In the genomic region with DNA sequence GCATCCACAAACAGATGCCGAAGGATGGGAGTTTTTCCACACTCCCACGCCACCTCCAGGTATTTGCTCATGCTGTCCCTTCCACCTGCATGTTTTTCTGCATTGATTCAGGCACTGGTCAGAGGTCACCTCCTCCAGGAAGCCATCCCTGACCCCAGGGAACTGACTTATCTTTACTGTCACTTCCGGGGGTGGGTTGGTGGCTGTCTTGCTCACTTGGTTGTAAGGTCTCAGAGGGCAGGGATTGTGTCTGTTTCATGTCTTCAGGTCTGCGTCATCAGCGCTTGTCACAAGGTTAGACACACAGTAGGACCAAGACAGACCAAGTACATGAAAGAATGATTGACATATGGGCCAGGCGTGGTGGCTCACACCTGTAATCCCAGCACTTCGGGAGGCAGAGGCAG, we compare ENCODE assay signal across 21 cellular contexts. TPM values are rescaled to one million over a fixed set of nuclear protein-coding genes. Genes with fewer than 3 reads are reported as not detected.
A peak's percentile ranks its signal among the peaks of the same experiment; 100 is the strongest.
DNase-seq lines count a peak whose midpoint lies in the region; ATAC-seq lines count a peak whose summit lies in the region.
"Had no signal": no experiment of that assay in that cellular context is flagged by ENCODE, and none has a peak within 500 bp of the region (broad histone marks: within the 10 kb centered on the region; RNA-seq: fewer than 3 reads in every experiment).

No MANE protein-coding gene starts in this region.

- DNase-seq in activated T-cell treated with anti-CD3 and anti-CD28 coated beads, Interleukin-2, amount 50 U/mL, for 24 hours, result peak; percentile 30
- DNase-seq in activated T-cell treated with anti-CD3 and anti-CD28 coated beads for 4 hours, result no peak
- DNase-seq in T-cell, result peak in 1 of 34 experiments; percentile 12
- DNase-seq in immature natural killer cell, result no peak
- DNase-seq in neuronal stem cell (ENCODE audit: low spot score), result no peak
- no peak for DNase-seq in NCI-H1417 (lab: John Stamatoyannopoulos, UW)
- DNase-seq: activated CD8-positive, alpha-beta memory T cell treated with anti-CD3 and anti-CD28 coated beads, Interleukin-2, amount 10 ng/mL, durations not matched to agents 7 days and 5 days; activated gamma-delta T cell treated with Interleukin-2 at 50 U/mL for 16 hours; aorta; cerebellar nuclear complex; effector CD4-positive, alpha-beta T cell; NCI-H1417 treated with DMSO at 0.1 percent for 48 hours; NCI-H2171; stimulated activated CD8-positive, alpha-beta memory T cell treated with anti-CD3 and anti-CD28 coated beads, Interleukin-4, amount 100 ng/mL, for 48 hours; T1000 had no signal

- H2AFZ ChIP-seq in neuronal stem cell (ENCODE audit: low read length), result no peak overlapping the region

- H3K9me3 ChIP-seq in neuronal stem cell (replicated peaks in 1 of 2; ENCODE audit: control insufficient read depth in 2 of 2, insufficient read depth in 1 of 2, low read depth in 1 of 2, low read length in 2 of 2), result no peaks in the 10 kb centered on the region
- H3K9me3 ChIP-seq: suprapubic skin had no signal

- H3K4me1 ChIP-seq in neuronal stem cell (ENCODE audit: control insufficient read depth in 2 of 2, insufficient read depth in 1 of 2, low read depth in 1 of 2, low read length in 2 of 2), result peaks cover 4 to 5% of the 10 kb centered on the region in 2 donors

- H3K36me3 ChIP-seq in neuronal stem cell (replicated peaks in 1 of 2; ENCODE audit: control insufficient read depth in 2 of 2, insufficient read depth in 2 of 2, low read length in 2 of 2), result no peaks in the 10 kb centered on the region
- H3K36me3 ChIP-seq: suprapubic skin had no signal

- peak overlapping the region; percentile 23 for H3K4me3 Mint-ChIP-seq in activated T-cell treated with anti-CD3 and anti-CD28 coated beads, Interleukin-2, amount 50 U/mL, for 24 hours
- H3K4me3 Mint-ChIP-seq in T-cell (peak overlapping the region; percentile 27 to 88 (median 84)), immature natural killer cell (peak overlapping the region; percentile 20 to 69 (median 54))
- H3K4me3 Mint-ChIP-seq: activated CD8-positive, alpha-beta memory T cell treated with anti-CD3 and anti-CD28 coated beads, Interleukin-2, amount 10 ng/mL, durations not matched to agents 7 days and 5 days had no signal

- POLR2A ChIA-PET in T-cell (lab: Charles Lee), result interaction anchor here in 1 of 2 donors (0.6 kb wide), 1 partner anchor 37 kb away, joined by 3 read pairs; no protein-coding TSS in a partner anchor

- H3K23ac ChIP-seq in neuronal stem cell (ENCODE audit: low read depth, low read length, poor library complexity), result no peak overlapping the region

- H4K91ac ChIP-seq in neuronal stem cell (ENCODE audit: low read depth, low read length, poor library complexity), result no peak overlapping the region

- WGBS in neuronal stem cell (ENCODE audit: extremely low coverage in 2 of 2, insufficient read length in 2 of 2, insufficient replicate concordance in 1 of 2), 2 donors, result no CpG with 5 or more reads among the region's 7 CpGs

- no peak overlapping the region for H2BK5ac ChIP-seq in neuronal stem cell (ENCODE audit: low read length)

- H4K8ac ChIP-seq in neuronal stem cell (ENCODE audit: low read depth, low read length), result no peak overlapping the region

- no peak overlapping the region for H3K4me2 ChIP-seq in neuronal stem cell (ENCODE audit: insufficient read depth, low read length, poor library complexity, severe bottlenecking)
- H3K4me2 ChIP-seq: SK-N-SH had no signal

- peaks cover 0 to 23% (median 18%) of the 10 kb centered on the region in 3 experiments for H3K27me3 ChIP-seq in neuronal stem cell (ENCODE audit: control insufficient read depth in 3 of 3, insufficient read depth in 3 of 3, low read depth in 1 of 3, low read length in 3 of 3)
- H3K27me3 ChIP-seq: suprapubic skin had no signal

- peaks cover 33% of the 10 kb centered on the region for H3K36me3 Mint-ChIP-seq in activated T-cell treated with anti-CD3 and anti-CD28 coated beads, Interleukin-2, amount 50 U/mL, for 24 hours (ENCODE audit: low read depth)
- H3K36me3 Mint-ChIP-seq in T-cell (no peaks in the 10 kb centered on the region), immature natural killer cell (no peaks in the 10 kb centered on the region)

- no peak overlapping the region for H2BK15ac ChIP-seq in neuronal stem cell (ENCODE audit: low read length)

- ATAC-seq in T-cell (replicated peaks in 1 of 4) (no peak), GM19395 (IDR thresholded peaks at IDR 0.05; ENCODE audit: unreplicated experiment) (no peak), GM21619 (IDR thresholded peaks at IDR 0.05; ENCODE audit: unreplicated experiment) (no peak)
- ATAC-seq: activated CD8-positive, alpha-beta memory T cell treated with anti-CD3 and anti-CD28 coated beads, Interleukin-2, amount 10 ng/mL, durations not matched to agents 7 days and 5 days had no signal

- peaks cover 47% of the 10 kb centered on the region for H3K4me1 Mint-ChIP-seq in activated T-cell treated with anti-CD3 and anti-CD28 coated beads, Interleukin-2, amount 50 U/mL, for 24 hours (ENCODE audit: low read depth)
- peaks cover 28 to 34% (median 31%) of the 10 kb centered on the region in 3 donors for H3K4me1 Mint-ChIP-seq in T-cell
- H3K4me1 Mint-ChIP-seq in immature natural killer cell, result peaks cover 26 to 28% of the 10 kb centered on the region in 2 donors

- H3K4ac ChIP-seq in neuronal stem cell (ENCODE audit: low read length), result no peak overlapping the region

- no peaks in the 10 kb centered on the region for H3K27me3 Mint-ChIP-seq in activated T-cell treated with anti-CD3 and anti-CD28 coated beads, Interleukin-2, amount 50 U/mL, for 24 hours
- H3K27me3 Mint-ChIP-seq in T-cell, result no peaks in the 10 kb centered on the region
- peaks cover 5 to 13% (median 7%) of the 10 kb centered on the region in 3 donors for H3K27me3 Mint-ChIP-seq in immature natural killer cell (ENCODE audit: low read depth in 3 of 3)
- H3K27me3 Mint-ChIP-seq: activated CD8-positive, alpha-beta memory T cell treated with anti-CD3 and anti-CD28 coated beads, Interleukin-2, amount 10 ng/mL, durations not matched to agents 7 days and 5 days had no signal

- H3K9me3 Mint-ChIP-seq in activated T-cell treated with anti-CD3 and anti-CD28 coated beads, Interleukin-2, amount 50 U/mL, for 24 hours, result peaks cover 2% of the 10 kb centered on the region
- H3K9me3 Mint-ChIP-seq in T-cell (no peaks in the 10 kb centered on the region), immature natural killer cell (no peaks in the 10 kb centered on the region)

- no peak overlapping the region for H2BK12ac ChIP-seq in neuronal stem cell (ENCODE audit: low read length)

- H3K79me1 ChIP-seq in neuronal stem cell (ENCODE audit: low read depth, low read length), result peaks cover 2% of the 10 kb centered on the region

- H3K27ac Mint-ChIP-seq in activated T-cell treated with anti-CD3 and anti-CD28 coated beads, Interleukin-2, amount 50 U/mL, for 24 hours, result peak overlapping the region; percentile 6
- H3K27ac Mint-ChIP-seq in T-cell (peak overlapping the region in 1 of 2 donors; percentile 52), immature natural killer cell (peak overlapping the region in 3 of 6 donors; percentile 7 to 48 (median 40))
- H3K27ac Mint-ChIP-seq: activated CD8-positive, alpha-beta memory T cell treated with anti-CD3 and anti-CD28 coated beads, Interleukin-2, amount 10 ng/mL, durations not matched to agents 7 days and 5 days had no signal

- H3K4me3 ChIP-seq in neuronal stem cell (ENCODE audit: low read length in 2 of 2), result no peak overlapping the region
- H3K4me3 ChIP-seq: BLaER1 treated with 17β-estradiol and CSF1 and Interleukin-3, amounts not matched to agents 10 nM and 100 nM; suprapubic skin had no signal

- no peak overlapping the region for H2BK120ac ChIP-seq in neuronal stem cell (ENCODE audit: low read depth, low read length)

- H3K18ac ChIP-seq in neuronal stem cell (ENCODE audit: low read length), result peak overlapping the region; percentile 45

- CTCF ChIA-PET in T-cell (lab: Charles Lee), result interaction anchor here in 1 of 2 donors (1.2 kb wide), 1 partner anchor 60 kb away, joined by 4 read pairs; no protein-coding TSS in a partner anchor

- H3K9ac ChIP-seq in neuronal stem cell (ENCODE audit: low read depth, low read length, poor library complexity), result no peak overlapping the region
- H3K9ac ChIP-seq: BLaER1 treated with 17β-estradiol and CSF1 and Interleukin-3, amounts not matched to agents 10 nM and 100 nM; SK-N-SH had no signal

- H3K14ac ChIP-seq in neuronal stem cell (ENCODE audit: low read length), result no peak overlapping the region

- H3K27ac ChIP-seq in neuronal stem cell (replicated peaks; ENCODE audit: low read length), result no peak overlapping the region
- H3K27ac ChIP-seq: BLaER1 treated with 17β-estradiol and CSF1 and Interleukin-3, amounts not matched to agents 10 nM and 100 nM; RWPE1; suprapubic skin had no signal

- H2AK5ac ChIP-seq in neuronal stem cell (ENCODE audit: low read depth, low read length), result peak overlapping the region; percentile 42

RNA-seq across cellular contexts. Expression of gene IL4R, which starts 1.9 kb away (rescaled TPM):
- 100 to 1,000 TPM; 186 to 281 (median 221) TPM for total RNA-seq in T-cell
- 10 to 100 TPM; 15.7 to 38.7 (median 20.1) TPM for polyA plus RNA-seq in immature natural killer cell
- 9.3 TPM for polyA plus RNA-seq in neuronal stem cell (2013, experiment 1 of 2)
- polyA plus RNA-seq in neuronal stem cell (2013, experiment 2 of 2), result 9.2 TPM

RNA-seq across cellular contexts. Expression of gene NSMCE1, which starts 43.3 kb away (rescaled TPM):
- total RNA-seq in T-cell, result 10 to 100 TPM; 53.5 to 83.2 (median 73.9) TPM
- 100 to 1,000 TPM; 133 to 162 (median 148) TPM for polyA plus RNA-seq in immature natural killer cell
- 54.4 TPM for polyA plus RNA-seq in neuronal stem cell (2013, experiment 1 of 2)
- polyA plus RNA-seq in neuronal stem cell (2013, experiment 2 of 2), result 52.8 TPM

Comparison
In these comparisons a context has a peak if more than half of its experiments do, and no peak if none do; other contexts are left out.
1. H3K4me3 Mint-ChIP-seq: peak in every context shown above with its lines; median percentile 84 in T-cell; 54 in immature natural killer cell; 23 in activated T-cell treated with anti-CD3 and anti-CD28 coated beads, Interleukin-2, amount 50 U/mL, for 24 hours.